Comparison of ENCODE assay signal across 18 cellular contexts in genomic region chr22:49324527-49325491, GRCh38.
DNase-seq lines count a peak whose midpoint lies in the region; ATAC-seq, FAIRE-seq and TF ChIP-seq lines count a peak whose summit lies in the region.
"Had no signal": no experiment of that assay in that cellular context is flagged by ENCODE, and none has a peak within 500 bp of the region (broad histone marks: within the 10 kb centered on the region; RNA-seq: fewer than 3 reads in every experiment).

No MANE protein-coding gene starts in this region.

- no peaks in the 10 kb centered on the region for H3K27me3 ChIP-seq in right lobe of liver
- H3K27me3 ChIP-seq in HepG2 (ENCODE audit: control insufficient read depth in 1 of 2, insufficient read depth in 2 of 2, low read length in 2 of 2) = peaks cover 7 to 34% of the 10 kb centered on the region in 2 experiments; a peak in 4 of 5 replicates
- no peaks in the 10 kb centered on the region for H3K27me3 ChIP-seq in osteoblast (ENCODE audit: insufficient read depth, low read length)
- H3K27me3 ChIP-seq: neural progenitor cell, upper lobe of left lung had no signal

- H3K4me3 ChIP-seq in right lobe of liver (no peak overlapping the region), HepG2 (replicated peaks in 1 of 3; ENCODE audit: insufficient read depth in 1 of 3, low read depth in 2 of 3, low read length in 3 of 3) (no peak overlapping the region), osteoblast (ENCODE audit: insufficient read depth, low read length) (no peak overlapping the region)
- H3K4me3 ChIP-seq: HAP-1, neural progenitor cell, upper lobe of left lung had no signal

- TF ChIP-seq EP300 in HepG2 (IDR thresholded peaks at IDR 0.05; ENCODE audit: low read depth in 2 of 2, low read length in 2 of 2) (no peak), HepG2 (CRISPR knock-in tag; IDR thresholded peaks at IDR 0.05; ENCODE audit: borderline replicate concordance) (no peak)

- intact Hi-C loops in right lobe of liver (cut with DNase I) = no loop called here
- intact Hi-C loops in HepG2 (cut with micrococcal nuclease; ENCODE audit: unreplicated experiment) = no loop called here

- TF ChIP-seq POLR2A in right lobe of liver (IDR thresholded peaks at IDR 0.05) (no peak), HepG2 (IDR thresholded peaks at IDR 0.05; ENCODE audit: insufficient read depth in 1 of 2, low read depth in 2 of 2, low read length in 2 of 2) (no peak)

- no peaks in the 10 kb centered on the region for H4K20me1 ChIP-seq in HepG2 (ENCODE audit: insufficient read depth, low read length)
- no peaks in the 10 kb centered on the region for H4K20me1 ChIP-seq in osteoblast (ENCODE audit: insufficient read depth, low read length)

- in situ Hi-C loops in HepG2 (cut with HindIII; ENCODE audit: extremely low pct_ligation_motif_present, low pct_unique_long_range_greater_than_20kb) = loop anchor here (25.0 kb wide), 1 partner anchor 763 kb away; no protein-coding TSS in a partner anchor

- H3K79me2 ChIP-seq in HepG2 (ENCODE audit: insufficient read depth, low read length) (no peaks in the 10 kb centered on the region), osteoblast (ENCODE audit: insufficient read depth, low read length) (no peaks in the 10 kb centered on the region)

- H2AFZ ChIP-seq in HepG2 (ENCODE audit: low read length) (no peak overlapping the region), osteoblast (ENCODE audit: low read length) (no peak overlapping the region)
- H2AFZ ChIP-seq: neural progenitor cell had no signal

- no peak overlapping the region for H3K9ac ChIP-seq in HepG2 (ENCODE audit: insufficient read depth, low read depth, low read length)
- H3K9ac ChIP-seq: neural progenitor cell had no signal

- H3K27ac ChIP-seq in right lobe of liver = no peak overlapping the region
- no peak overlapping the region for H3K27ac ChIP-seq in HepG2 (ENCODE audit: extremely low read length, insufficient read depth, low read length)
- H3K27ac ChIP-seq in osteoblast (ENCODE audit: low read depth, low read length) = no peak overlapping the region
- H3K27ac ChIP-seq: neural progenitor cell, upper lobe of left lung had no signal

- FAIRE-seq in HepG2 (lab: Jason Lieb, UNC) = no peak
- FAIRE-seq: endometrium had no signal

- H3K4me1 ChIP-seq in right lobe of liver (no peaks in the 10 kb centered on the region), HepG2 (ENCODE audit: insufficient read depth, low read length) (no peaks in the 10 kb centered on the region), osteoblast (ENCODE audit: insufficient read depth, low read length) (no peaks in the 10 kb centered on the region)
- H3K4me1 ChIP-seq: HAP-1, neural progenitor cell, upper lobe of left lung had no signal

- TF ChIP-seq CTCF in right lobe of liver (IDR thresholded peaks at IDR 0.05) = no peak
- TF ChIP-seq CTCF in HepG2 (CRISPR knock-in tag; IDR thresholded peaks at IDR 0.05) = no peak
- no peak for TF ChIP-seq CTCF in osteoblast (IDR thresholded peaks at IDR 0.05; ENCODE audit: extremely low read depth, low read depth, low read length)

- DNase-seq in right lobe of liver (peak in 2 of 3 donors; percentile 16 to 19), HepG2 (ENCODE audit: low spot score) (no peak), osteoblast (ENCODE audit: insufficient read length, low spot score, missing footprints) (peak; percentile 30), foreskin melanocyte (no peak), AG08396 (ENCODE audit: low spot score) (no peak), NCI-H524 treated with DMSO at 0.1 percent for 48 hours (lab: John Stamatoyannopoulos, UW) (no peak)
- peak; percentile 30 for DNase-seq in activated CD8-positive, alpha-beta memory T cell treated with anti-CD3 and anti-CD28 coated beads, Interleukin-2, amount 50 U/mL, for 48 hours
- DNase-seq: EL; hypothalamus; midbrain; NCI-H187; NCI-H345; stimulated activated naive CD4-positive, alpha-beta T cell had no signal

- CTCF ChIA-PET in HepG2 (lab: Yijun Ruan, JAX; ENCODE audit: low intra/inter-chr PET ratio, low total read pairs) = no interaction called here

- 60% methylated on average over 4 of the region's 29 CpGs for WGBS in right lobe of liver (ENCODE audit: insufficient coverage, low coverage, low lambda C conversion rate, missing lambda C conversion rate)
- WGBS in HepG2 (ENCODE audit: low lambda C conversion rate) = 45% methylated on average over 22 of the region's 29 CpGs

- ATAC-seq in right lobe of liver = no peak
- no peak for ATAC-seq in HepG2
- no peak for ATAC-seq in HG03520 (IDR thresholded peaks at IDR 0.05; ENCODE audit: unreplicated experiment)

- H3K36me3 ChIP-seq in right lobe of liver (no peaks in the 10 kb centered on the region), HepG2 (replicated peaks in 1 of 2; ENCODE audit: control insufficient read depth in 1 of 2, insufficient read depth in 2 of 2, low read length in 2 of 2) (no peaks in the 10 kb centered on the region), osteoblast (ENCODE audit: insufficient read depth, low read length) (no peaks in the 10 kb centered on the region)
- H3K36me3 ChIP-seq: HAP-1, neural progenitor cell, upper lobe of left lung had no signal

- H3K4me2 ChIP-seq in HepG2 (ENCODE audit: low read depth, low read length) (no peak overlapping the region), osteoblast (ENCODE audit: insufficient read depth, low read length) (no peak overlapping the region)
- H3K4me2 ChIP-seq: neural progenitor cell had no signal

- no TSS peak for BruUV-seq in HepG2 (replicated peaks; lab: Mats Ljungman, UMichigan)

- no peak for TF ChIP-seq RAD21 in HepG2 (CRISPR knock-in tag; IDR thresholded peaks at IDR 0.05)

- no peaks in the 10 kb centered on the region for H3K9me3 ChIP-seq in right lobe of liver
- peaks cover 10% of the 10 kb centered on the region; the same call in 1 of the 2 replicates for H3K9me3 ChIP-seq in HepG2 (ENCODE audit: low read length)
- no peaks in the 10 kb centered on the region for H3K9me3 ChIP-seq in osteoblast (ENCODE audit: low read depth, low read length)
- H3K9me3 ChIP-seq: HAP-1 had no signal

- POLR2A ChIA-PET in HepG2 (lab: Yijun Ruan, JAX) = no interaction called here

TF ChIP-seq in HepG2, 621 proteins besides CTCF, POLR2A, EP300 and RAD21:
- TF ChIP-seq GMEB1 (CRISPR knock-in tag; IDR thresholded peaks at IDR 0.05; ENCODE audit: borderline replicate concordance) = no peak
- no peak for TF ChIP-seq ZNF235 (CRISPR knock-in tag; IDR thresholded peaks at IDR 0.05; ENCODE audit: borderline replicate concordance)
- TF ChIP-seq CENPX (CRISPR knock-in tag; IDR thresholded peaks at IDR 0.05) = no peak
- TF ChIP-seq ZNF740 (CRISPR knock-in tag; IDR thresholded peaks at IDR 0.05) = no peak
- no peak for TF ChIP-seq HIC2 (CRISPR knock-in tag; IDR thresholded peaks at IDR 0.05; ENCODE audit: low read depth)
- no peak for TF ChIP-seq ZNF143 (CRISPR knock-in tag; IDR thresholded peaks at IDR 0.05)
- no peak for TF ChIP-seq RBM39 (IDR thresholded peaks at IDR 0.05; ENCODE audit: low read depth, low read length, poor library complexity, severe bottlenecking)

Comparison
In these comparisons a context has a peak if more than half of its experiments do, and no peak if none do; other contexts are left out.
1. DNase-seq: peak in right lobe of liver (2 of 3), activated CD8-positive, alpha-beta memory T cell treated with anti-CD3 and anti-CD28 coated beads, Interleukin-2, amount 50 U/mL, for 48 hours (single experiment) and osteoblast (single experiment); none in HepG2 (single experiment), foreskin melanocyte (single experiment), AG08396 (single experiment) and NCI-H524 treated with DMSO at 0.1 percent for 48 hours (single experiment).